In the genomic region with DNA sequence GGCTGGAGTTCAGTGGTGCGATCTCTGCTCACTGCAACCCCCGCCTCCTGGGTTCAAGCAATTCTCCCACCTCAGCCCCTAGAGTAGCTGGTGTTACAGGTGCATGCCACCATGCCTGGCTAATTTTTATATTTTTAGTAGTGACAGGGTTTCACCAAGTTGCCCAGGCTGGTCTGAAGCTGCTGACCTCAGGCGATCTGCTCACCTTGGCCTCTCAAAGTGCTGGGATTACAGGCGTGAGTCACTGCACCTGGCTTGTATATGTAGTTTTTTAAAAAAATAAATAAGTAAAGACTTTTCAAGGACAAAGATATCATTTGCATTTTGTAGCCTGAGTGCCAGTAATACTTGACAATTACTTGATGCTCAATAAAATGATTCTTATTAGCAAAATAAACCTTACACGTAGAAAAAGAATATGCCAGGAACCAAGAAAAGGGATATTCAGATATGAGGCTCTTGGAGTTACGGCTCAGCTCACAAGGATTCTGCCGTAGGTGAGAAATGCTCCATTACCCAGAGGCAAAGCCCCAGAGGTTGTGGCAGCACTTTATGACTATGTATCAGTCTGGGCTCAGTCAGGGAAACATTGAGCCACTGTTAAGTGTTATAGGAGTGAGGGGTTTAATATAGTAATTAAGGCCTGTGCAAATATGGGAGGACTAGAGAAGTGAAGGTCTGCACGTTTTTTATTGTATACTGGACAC, we compare ENCODE assay signal across 24 cellular contexts.
DNase-seq lines count a peak whose midpoint lies in the region; ATAC-seq and TF ChIP-seq lines count a peak whose summit lies in the region.
"Had no signal": no experiment of that assay in that cellular context is flagged by ENCODE, and none has a peak within 500 bp of the region (broad histone marks: within the 10 kb centered on the region; RNA-seq: fewer than 3 reads in every experiment).

No MANE protein-coding gene starts in this region.

- POLR2A ChIA-PET in MCF 10A (lab: Yijun Ruan, JAX) = interaction anchor here (0.7 to 1.1 kb wide), 2 partner anchors 9 to 98 kb away, joined by 3 read pairs; partner anchors contain the start of gene TPST1

- H3K79me2 ChIP-seq in mammary epithelial cell (ENCODE audit: insufficient read depth, low read length) = peaks cover 87% of the 10 kb centered on the region

- H3K27me3 Mint-ChIP-seq in MCF 10A (ENCODE audit: insufficient read depth, unreplicated experiment) = no peaks in the 10 kb centered on the region
- H3K27me3 Mint-ChIP-seq: stimulated activated naive B cell treated with anti-CD40 and anti-IgM and Interleukin-4, amounts not matched to agents 10 μg/mL and 1 μg/mL and 100 μg/mL, for 72 hours had no signal

- intact Hi-C loops in MCF 10A (cut with micrococcal nuclease) (no loop called here), mammary epithelial cell (cut with micrococcal nuclease) (loop anchor here (2.0 kb wide), 1 partner anchor 37 kb away; no protein-coding TSS in a partner anchor), body of pancreas (cut with DNase I) (no loop called here)

- DNase-seq in MCF 10A (ENCODE audit: unreplicated experiment) (no peak), mammary epithelial cell (no peak), body of pancreas (peak; percentile 47 to 75 (median 66)), left kidney (ENCODE audit: low read depth, low spot score) (peak; percentile 66), left lobe of liver (ENCODE audit: low spot score) (no peak), NCI-H2171 (lab: John Stamatoyannopoulos, UW) (no peak)
- DNase-seq: activated CD4-positive, alpha-beta T cell treated with anti-CD3 and anti-CD28 coated beads for 4 hours; activated T-cell treated with anti-CD3 and anti-CD28 coated beads, Interleukin-2, amount 50 U/mL, for 48 hours; CD4-positive, alpha-beta memory T cell; DMS 273 treated with DMSO at 0.1 percent for 48 hours; head of caudate nucleus; kidney glomerular epithelial cell; NCI-H2081; NCI-H345; NK-92 treated with Interleukin-12 subunit alpha and Interleukin-12 subunit beta, amount 100 ng/mL, for 24 hours; PC-3; right lobe of liver; SHP77; stimulated activated CD4-positive, alpha-beta T cell treated with anti-CD3 and anti-CD28 coated beads, Interleukin-12 subunit alpha, Interleukin-12 subunit beta, amount 100 ng/mL, for 4 hours; stimulated activated CD4-positive, alpha-beta T cell treated with anti-CD3 and anti-CD28 coated beads, Interleukin-4, amount 100 ng/mL, for 4 hours; stimulated activated naive B cell treated with anti-CD40 and anti-IgM and Interleukin-4, amounts not matched to agents 10 μg/mL and 1 μg/mL and 100 μg/mL, for 72 hours had no signal

- 95% methylated on average over 8 of the region's 8 CpGs for WGBS in mammary epithelial cell (ENCODE audit: low coverage, missing lambda C conversion rate)
- WGBS in body of pancreas, 2 donors = 50 to 56% methylated on average over 8 of the region's 8 CpGs

- TF ChIP-seq POLR2A in body of pancreas (IDR thresholded peaks at IDR 0.05) = no peak

- no peak overlapping the region for H2AFZ ChIP-seq in mammary epithelial cell (ENCODE audit: low read depth, low read length)

- H3K9me3 ChIP-seq in mammary epithelial cell (replicated peaks; ENCODE audit: insufficient read depth, low read length) = no peaks in the 10 kb centered on the region
- H3K9me3 ChIP-seq in body of pancreas = no peaks in the 10 kb centered on the region
- H3K9me3 ChIP-seq: right lobe of liver had no signal

- no peak overlapping the region for H3K4me3 ChIP-seq in mammary epithelial cell (replicated peaks in 1 of 3; ENCODE audit: insufficient read depth in 1 of 3, low read depth in 2 of 3, low read length in 3 of 3)
- H3K4me3 ChIP-seq in body of pancreas = no peak overlapping the region
- H3K4me3 ChIP-seq: right lobe of liver had no signal

- H3K9me3 Mint-ChIP-seq in MCF 10A (ENCODE audit: unreplicated experiment) = peaks cover 7% of the 10 kb centered on the region

- peaks cover 17% of the 10 kb centered on the region for H3K4me1 ChIP-seq in mammary epithelial cell (ENCODE audit: insufficient read depth, low read length)
- peaks cover 61% of the 10 kb centered on the region for H3K4me1 ChIP-seq in body of pancreas

- no peaks in the 10 kb centered on the region for H3K36me3 ChIP-seq in mammary epithelial cell (ENCODE audit: insufficient read depth, low read length)
- H3K36me3 ChIP-seq in body of pancreas (replicated peaks in 1 of 2; ENCODE audit: insufficient read depth in 1 of 2, low read depth in 2 of 2) = no peaks in the 10 kb centered on the region
- H3K36me3 ChIP-seq: right lobe of liver had no signal

- H3K27me3 ChIP-seq in mammary epithelial cell (ENCODE audit: insufficient read depth, low read length) (no peaks in the 10 kb centered on the region), body of pancreas (no peaks in the 10 kb centered on the region)
- H3K27me3 ChIP-seq: right lobe of liver had no signal

- in situ Hi-C loops in mammary epithelial cell (cut with MboI; ENCODE audit: low sequenced_read_pairs in 2 of 2) = no loop called here

- TF ChIP-seq CTCF in MCF 10A (IDR thresholded peaks at IDR 0.05; ENCODE audit: unreplicated experiment) (no peak), mammary epithelial cell (conservative IDR thresholded peaks at IDR 0.05 in 1 of 2, IDR thresholded peaks at IDR 0.05 in 1 of 2; ENCODE audit: extremely low read depth in 1 of 2, insufficient read depth in 1 of 2, low read depth in 1 of 2, low read length in 2 of 2) (no peak), body of pancreas (IDR thresholded peaks at IDR 0.05) (no peak)

- no peak overlapping the region for H3K9ac ChIP-seq in mammary epithelial cell (ENCODE audit: insufficient read depth, low read length)

- BruUV-seq in MCF 10A (replicated peaks; lab: Mats Ljungman, UMichigan) = no TSS peak
- BruUV-seq in mammary epithelial cell (replicated peaks; lab: Mats Ljungman, UMichigan) = no TSS peak

- no peak overlapping the region for H3K4me2 ChIP-seq in mammary epithelial cell (ENCODE audit: insufficient read depth, low read depth, low read length)

- CTCF ChIA-PET in MCF 10A (lab: Yijun Ruan, JAX) (interaction anchor here (0.6 kb wide), 2 partner anchors 38 to 322 kb away, joined by 4 to 5 read pairs; partner anchors contain the start of gene GUSB), mammary epithelial cell (lab: Charles Lee; ENCODE audit: low non-redundant PET) (no interaction called here)

- peaks cover 13% of the 10 kb centered on the region for H3K4me1 Mint-ChIP-seq in MCF 10A (ENCODE audit: insufficient read depth, unreplicated experiment)
- H3K4me1 Mint-ChIP-seq: CD4-positive, alpha-beta memory T cell had no signal

- H4K20me1 ChIP-seq in mammary epithelial cell (ENCODE audit: insufficient read depth, low read length) = no peaks in the 10 kb centered on the region

- H3K36me3 Mint-ChIP-seq in MCF 10A (ENCODE audit: insufficient read depth, unreplicated experiment) = peaks cover 6% of the 10 kb centered on the region
- H3K36me3 Mint-ChIP-seq: CD4-positive, alpha-beta memory T cell had no signal

- H3K27ac ChIP-seq in mammary epithelial cell (ENCODE audit: insufficient read depth, low read depth, low read length) (no peak overlapping the region), body of pancreas (peak overlapping the region; percentile 4 to 68 (median 46))
- H3K27ac ChIP-seq: epithelial cell of prostate, right lobe of liver had no signal

- dilution Hi-C loops in mammary epithelial cell (cut with HindIII; ENCODE audit: low sequenced_read_pairs) = no loop called here

- no peak overlapping the region for H3K4me3 Mint-ChIP-seq in MCF 10A (ENCODE audit: unreplicated experiment)
- H3K4me3 Mint-ChIP-seq: CD4-positive, alpha-beta memory T cell; stimulated activated naive B cell treated with anti-CD40 and anti-IgM and Interleukin-4, amounts not matched to agents 10 μg/mL and 1 μg/mL and 100 μg/mL, for 72 hours had no signal

- peak; percentile 49 for ATAC-seq in body of pancreas
- ATAC-seq in HG02970 (IDR thresholded peaks at IDR 0.05; ENCODE audit: low FRiP score, unreplicated experiment) = no peak
- ATAC-seq in left lobe of liver = no peak
- no peak for ATAC-seq in GM21786 (IDR thresholded peaks at IDR 0.05; ENCODE audit: unreplicated experiment)
- ATAC-seq: stimulated activated naive B cell treated with anti-CD40 and anti-IgM and Interleukin-4, amounts not matched to agents 10 μg/mL and 1 μg/mL and 100 μg/mL, for 72 hours had no signal

- H3K27ac Mint-ChIP-seq in MCF 10A (ENCODE audit: low read depth, unreplicated experiment) = peak overlapping the region; percentile 46
- H3K27ac Mint-ChIP-seq: CD4-positive, alpha-beta memory T cell; stimulated activated naive B cell treated with anti-CD40 and anti-IgM and Interleukin-4, amounts not matched to agents 10 μg/mL and 1 μg/mL and 100 μg/mL, for 72 hours had no signal

Comparison
In these comparisons a context has a peak if more than half of its experiments do, and no peak if none do; other contexts are left out.
1. DNase-seq: peak in body of pancreas (4 of 4) and left kidney (single experiment); none in MCF 10A (single experiment), mammary epithelial cell (single experiment), left lobe of liver (single experiment) and NCI-H2171 (single experiment).